Comparison of ENCODE assay signal across 10 cellular contexts in genomic region chr10:63603709-63604445, GRCh38.
DNase-seq lines count a peak whose midpoint lies in the region; ATAC-seq and TF ChIP-seq lines count a peak whose summit lies in the region.
"Had no signal": no experiment of that assay in that cellular context is flagged by ENCODE, and none has a peak within 500 bp of the region (broad histone marks: within the 10 kb centered on the region; RNA-seq: fewer than 3 reads in every experiment).

No MANE protein-coding gene starts in this region.

- no peak for TF ChIP-seq POLR2A in thyroid gland (IDR thresholded peaks at IDR 0.05)
- TF ChIP-seq POLR2A in uterus (IDR thresholded peaks at IDR 0.05): no peak

- peak; percentile 41 for DNase-seq in NCI-H2171 treated with DMSO at 0.1 percent for 48 hours (lab: John Stamatoyannopoulos, UW)
- no peak for DNase-seq in NCI-H2171 (lab: John Stamatoyannopoulos, UW)
- peak; percentile 55 for DNase-seq in amniotic epithelial cell (ENCODE audit: low read depth)
- no peak for DNase-seq in thyroid gland
- no peak for DNase-seq in osteocyte (ENCODE audit: extremely low spot score, unreplicated experiment)
- no peak for DNase-seq in uterus
- no peak for DNase-seq in omental fat pad (ENCODE audit: low spot score)
- DNase-seq: NCI-H1092 had no signal

- H3K9me3 Mint-ChIP-seq in osteocyte (ENCODE audit: unreplicated experiment): no peaks in the 10 kb centered on the region

- TF ChIP-seq CTCF in thyroid gland (IDR thresholded peaks at IDR 0.05) (no peak), osteocyte (IDR thresholded peaks at IDR 0.05) (no peak), uterus (IDR thresholded peaks at IDR 0.05) (no peak), omental fat pad (IDR thresholded peaks at IDR 0.05) (no peak)

- no peak overlapping the region for H3K4me3 Mint-ChIP-seq in osteocyte (ENCODE audit: unreplicated experiment)

- peaks cover 0 to 4% of the 10 kb centered on the region in 2 donors for H3K4me1 ChIP-seq in thyroid gland
- no peaks in the 10 kb centered on the region for H3K4me1 ChIP-seq in uterus

- ATAC-seq in HG02763 (IDR thresholded peaks at IDR 0.05; ENCODE audit: unreplicated experiment) (peak; percentile 58), omental fat pad (ENCODE audit: low FRiP score) (no peak)

- H3K9me3 ChIP-seq in thyroid gland (no peaks in the 10 kb centered on the region), uterus (no peaks in the 10 kb centered on the region)

- no peak overlapping the region for H3K27ac Mint-ChIP-seq in osteocyte (ENCODE audit: unreplicated experiment)

- intact Hi-C loops in thyroid gland (cut with DNase I) (no loop called here), uterus (cut with DNase I; ENCODE audit: low total_unique reads) (no loop called here)

- no peaks in the 10 kb centered on the region for H3K27me3 Mint-ChIP-seq in osteocyte (ENCODE audit: unreplicated experiment)

- H3K36me3 ChIP-seq in thyroid gland (no peaks in the 10 kb centered on the region), uterus (no peaks in the 10 kb centered on the region)

- H3K4me1 Mint-ChIP-seq in osteocyte (ENCODE audit: unreplicated experiment): peaks cover 20% of the 10 kb centered on the region

- WGBS in thyroid gland, 2 donors: 73 to 75% methylated on average over 7 of the region's 7 CpGs

- H3K27ac ChIP-seq in thyroid gland (peak overlapping the region in 2 of 3 donors; percentile 29 to 30), uterus (no peak overlapping the region)
- H3K27ac ChIP-seq: 22Rv1 had no signal

- H3K36me3 Mint-ChIP-seq in osteocyte (ENCODE audit: unreplicated experiment): peaks cover 34% of the 10 kb centered on the region

- H3K27me3 ChIP-seq in thyroid gland: no peaks in the 10 kb centered on the region
- H3K27me3 ChIP-seq in uterus: no peaks in the 10 kb centered on the region

- H3K4me3 ChIP-seq in thyroid gland (replicated peaks in 1 of 3): no peak overlapping the region
- no peak overlapping the region for H3K4me3 ChIP-seq in uterus

Comparison
In these comparisons a context has a peak if more than half of its experiments do, and no peak if none do; other contexts are left out.
1. DNase-seq: peak in NCI-H2171 treated with DMSO at 0.1 percent for 48 hours (single experiment) and amniotic epithelial cell (single experiment); none in NCI-H2171 (single experiment), thyroid gland (0 of 2), osteocyte (single experiment), uterus (0 of 2) and omental fat pad (single experiment).
2. H3K27ac ChIP-seq: peak in thyroid gland (2 of 3); none in uterus (0 of 2).